Comparison of ENCODE assay signal across 14 cellular contexts in the genomic region with DNA sequence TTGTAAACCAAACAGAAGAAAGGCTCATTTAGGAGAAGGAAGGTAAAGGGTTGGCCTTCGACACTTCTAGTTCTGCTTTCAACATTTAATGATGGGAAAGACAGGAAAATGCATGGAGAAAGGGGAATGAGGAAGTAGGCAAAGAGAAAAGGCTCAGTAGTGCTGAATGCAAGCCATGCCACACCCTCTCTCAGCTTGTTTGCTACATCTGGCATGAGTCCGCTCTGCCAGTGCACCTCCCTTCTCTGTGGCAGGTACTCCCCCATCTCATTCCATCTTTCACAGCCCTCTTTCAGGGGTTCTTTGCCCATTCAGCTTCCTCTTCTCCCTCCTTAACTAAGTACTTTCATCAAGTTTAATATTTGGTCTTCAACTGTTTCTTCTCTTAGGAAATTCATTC.
DNase-seq lines count a peak whose midpoint lies in the region; ATAC-seq and TF ChIP-seq lines count a peak whose summit lies in the region.
"Had no signal": no experiment of that assay in that cellular context is flagged by ENCODE, and none has a peak within 500 bp of the region (broad histone marks: within the 10 kb centered on the region; RNA-seq: fewer than 3 reads in every experiment).

No MANE protein-coding gene starts in this region.

- no peaks in the 10 kb centered on the region for H3K27me3 Mint-ChIP-seq in activated naive CD8-positive, alpha-beta T cell
- H3K27me3 Mint-ChIP-seq in activated naive CD8-positive, alpha-beta T cell treated with anti-CD3 and anti-CD28 coated beads for 36 hours: no peaks in the 10 kb centered on the region
- no peaks in the 10 kb centered on the region for H3K27me3 Mint-ChIP-seq in T-cell
- H3K27me3 Mint-ChIP-seq in stimulated activated memory B cell treated with anti-CD40 and anti-IgM and Interleukin-4, amounts not matched to agents 10 μg/mL and 1 μg/mL and 100 μg/mL, for 72 hours: no peaks in the 10 kb centered on the region

- H3K27ac ChIP-seq in right cardiac atrium (ENCODE audit: low read length) (peak overlapping the region; percentile 30), transverse colon (no peak overlapping the region)
- H3K27ac ChIP-seq: psoas muscle had no signal

- ATAC-seq in T-cell (replicated peaks in 1 of 4) (no peak), right cardiac atrium (peak in 1 of 2 donors; percentile 33), HG02981 (IDR thresholded peaks at IDR 0.05; ENCODE audit: unreplicated experiment) (no peak)
- ATAC-seq in stimulated activated memory B cell treated with anti-CD40 and anti-IgM and Interleukin-4, amounts not matched to agents 10 μg/mL and 1 μg/mL and 100 μg/mL, for 72 hours: no peak
- ATAC-seq: psoas muscle had no signal

- H3K9me3 ChIP-seq in right cardiac atrium (ENCODE audit: control insufficient read depth, low read length) (no peaks in the 10 kb centered on the region), transverse colon (no peaks in the 10 kb centered on the region)
- H3K9me3 ChIP-seq: psoas muscle had no signal

- H3K27ac Mint-ChIP-seq in activated naive CD8-positive, alpha-beta T cell: peak overlapping the region; percentile 36
- no peak overlapping the region for H3K27ac Mint-ChIP-seq in activated naive CD8-positive, alpha-beta T cell treated with anti-CD3 and anti-CD28 coated beads for 36 hours
- peak overlapping the region; percentile 20 to 24 for H3K27ac Mint-ChIP-seq in T-cell
- H3K27ac Mint-ChIP-seq in stimulated activated memory B cell treated with anti-CD40 and anti-IgM and Interleukin-4, amounts not matched to agents 10 μg/mL and 1 μg/mL and 100 μg/mL, for 72 hours: no peak overlapping the region

- peaks cover 11% of the 10 kb centered on the region for H3K36me3 Mint-ChIP-seq in activated naive CD8-positive, alpha-beta T cell
- peaks cover 18% of the 10 kb centered on the region for H3K36me3 Mint-ChIP-seq in activated naive CD8-positive, alpha-beta T cell treated with anti-CD3 and anti-CD28 coated beads for 36 hours
- H3K36me3 Mint-ChIP-seq in T-cell: peaks cover 22% of the 10 kb centered on the region
- H3K36me3 Mint-ChIP-seq in stimulated activated memory B cell treated with anti-CD40 and anti-IgM and Interleukin-4, amounts not matched to agents 10 μg/mL and 1 μg/mL and 100 μg/mL, for 72 hours: peaks cover 5% of the 10 kb centered on the region

- CTCF ChIA-PET in T-cell (lab: Charles Lee): no interaction called here

- peaks cover 75% of the 10 kb centered on the region for H3K4me1 Mint-ChIP-seq in activated naive CD8-positive, alpha-beta T cell (ENCODE audit: low read depth)
- peaks cover 62% of the 10 kb centered on the region for H3K4me1 Mint-ChIP-seq in activated naive CD8-positive, alpha-beta T cell treated with anti-CD3 and anti-CD28 coated beads for 36 hours
- peaks cover 87 to 93% (median 92%) of the 10 kb centered on the region in 3 donors for H3K4me1 Mint-ChIP-seq in T-cell
- peaks cover 43% of the 10 kb centered on the region for H3K4me1 Mint-ChIP-seq in stimulated activated memory B cell treated with anti-CD40 and anti-IgM and Interleukin-4, amounts not matched to agents 10 μg/mL and 1 μg/mL and 100 μg/mL, for 72 hours

- DNase-seq in activated naive CD8-positive, alpha-beta T cell treated with anti-CD3 and anti-CD28 coated beads for 36 hours: no peak
- no peak for DNase-seq in T-cell
- no peak for DNase-seq in right cardiac atrium
- peak; percentile 43 for DNase-seq in transverse colon
- DNase-seq in GM19238 (ENCODE audit: insufficient read length, low spot score): no peak
- DNase-seq: ACHN; activated CD4-positive, alpha-beta T cell treated with anti-CD3 and anti-CD28 coated beads, Interleukin-2, amount 50 U/mL, for 4 hours; amniotic stem cell; NCI-H1048; NCI-H2227 treated with DMSO at 0.1 percent for 48 hours; psoas muscle had no signal

- intact Hi-C loops in right cardiac atrium (cut with DNase I): loop anchor here in 2 of 4 donors (10.0 kb wide), 3 partner anchors 84 to 654 kb away; no protein-coding TSS in a partner anchor
- intact Hi-C loops in transverse colon (cut with DNase I; ENCODE audit: low total_unique reads): no loop called here

- H3K4me3 Mint-ChIP-seq in activated naive CD8-positive, alpha-beta T cell: no peak overlapping the region
- no peak overlapping the region for H3K4me3 Mint-ChIP-seq in activated naive CD8-positive, alpha-beta T cell treated with anti-CD3 and anti-CD28 coated beads for 36 hours
- H3K4me3 Mint-ChIP-seq in T-cell: no peak overlapping the region
- H3K4me3 Mint-ChIP-seq in stimulated activated memory B cell treated with anti-CD40 and anti-IgM and Interleukin-4, amounts not matched to agents 10 μg/mL and 1 μg/mL and 100 μg/mL, for 72 hours: no peak overlapping the region

- no peaks in the 10 kb centered on the region for H3K9me3 Mint-ChIP-seq in activated naive CD8-positive, alpha-beta T cell (ENCODE audit: low read depth)
- H3K9me3 Mint-ChIP-seq in activated naive CD8-positive, alpha-beta T cell treated with anti-CD3 and anti-CD28 coated beads for 36 hours: no peaks in the 10 kb centered on the region
- H3K9me3 Mint-ChIP-seq in T-cell: no peaks in the 10 kb centered on the region
- H3K9me3 Mint-ChIP-seq in stimulated activated memory B cell treated with anti-CD40 and anti-IgM and Interleukin-4, amounts not matched to agents 10 μg/mL and 1 μg/mL and 100 μg/mL, for 72 hours: no peaks in the 10 kb centered on the region

- H3K4me1 ChIP-seq in right cardiac atrium (ENCODE audit: control insufficient read depth, insufficient read depth, low read length): peaks cover 13% of the 10 kb centered on the region
- H3K4me1 ChIP-seq in transverse colon: peaks cover 19 to 58% (median 20%) of the 10 kb centered on the region in 4 donors

- no peak overlapping the region for H3K4me3 ChIP-seq in right cardiac atrium (ENCODE audit: low read length)
- H3K4me3 ChIP-seq in transverse colon: no peak overlapping the region
- H3K4me3 ChIP-seq: psoas muscle had no signal

- H3K36me3 ChIP-seq in transverse colon: no peaks in the 10 kb centered on the region

- no peak for TF ChIP-seq POLR2A in transverse colon (IDR thresholded peaks at IDR 0.05)

- POLR2A ChIA-PET in T-cell (lab: Charles Lee): no interaction called here

- no peak for TF ChIP-seq EP300 in transverse colon (IDR thresholded peaks at IDR 0.05; ENCODE audit: low read depth)

- H3K27me3 ChIP-seq in right cardiac atrium (ENCODE audit: control insufficient read depth, insufficient read depth) (no peaks in the 10 kb centered on the region), transverse colon (no peaks in the 10 kb centered on the region)

- 69% methylated on average over 2 of the region's 2 CpGs for WGBS in right cardiac atrium
- WGBS in transverse colon (ENCODE audit: low coverage in 1 of 2), 2 donors: 40% methylated on average over 1 to 2 of the region's 2 CpGs

- in situ Hi-C loops in transverse colon (cut with MboI; ENCODE audit: low pct_ligation_motif_present in 1 of 4, low pct_unique_long_range_greater_than_20kb in 1 of 4, low sequenced_read_pairs in 3 of 4): no loop called here

- TF ChIP-seq CTCF in transverse colon (IDR thresholded peaks at IDR 0.05): no peak

Comparison
In these comparisons a context has a peak if more than half of its experiments do, and no peak if none do; other contexts are left out.
1. H3K27ac Mint-ChIP-seq: peak in activated naive CD8-positive, alpha-beta T cell (single experiment) and T-cell (2 of 2); none in activated naive CD8-positive, alpha-beta T cell treated with anti-CD3 and anti-CD28 coated beads for 36 hours (single experiment) and stimulated activated memory B cell treated with anti-CD40 and anti-IgM and Interleukin-4, amounts not matched to agents 10 μg/mL and 1 μg/mL and 100 μg/mL, for 72 hours (single experiment).